In the genomic region with DNA sequence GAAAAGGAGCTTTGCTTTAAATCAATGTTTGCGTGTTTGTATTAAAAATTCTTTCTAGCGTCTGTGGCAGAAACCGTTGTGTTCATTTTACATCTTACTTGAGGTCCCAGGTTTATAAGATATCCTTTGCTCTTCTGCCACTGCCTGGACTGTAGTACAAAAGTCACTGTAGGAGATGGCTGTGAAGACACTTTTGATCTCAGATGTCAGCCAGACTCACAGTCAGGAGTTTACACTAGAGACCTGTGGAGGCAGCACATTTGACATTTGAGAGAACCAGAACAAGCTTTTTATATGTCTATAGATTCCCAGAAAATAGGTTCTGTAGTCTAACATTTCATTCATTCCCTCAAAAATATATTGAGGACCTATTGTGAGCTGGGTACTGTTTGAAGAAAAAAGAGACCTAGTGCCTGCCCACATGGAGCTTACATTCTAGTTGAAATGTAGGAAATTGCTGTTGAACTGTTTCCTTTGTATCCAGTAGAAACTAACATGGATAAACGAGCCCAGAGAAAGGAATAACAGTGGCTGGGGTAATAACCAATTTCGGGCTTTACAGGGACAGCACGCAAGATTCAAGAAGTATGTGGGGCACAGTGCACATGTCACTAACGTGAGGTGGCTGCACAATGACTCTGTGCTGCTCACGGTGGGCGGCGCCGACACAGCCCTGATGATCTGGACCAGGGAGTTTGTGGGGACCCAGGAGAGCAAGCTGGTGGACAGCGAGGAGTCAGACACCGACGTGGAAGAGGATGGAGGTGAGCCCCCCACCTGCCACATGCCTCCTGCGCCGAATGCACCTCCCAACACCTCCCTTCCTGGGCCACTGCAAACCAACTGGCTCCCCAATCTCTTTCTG, we compare ENCODE assay signal across 21 cellular contexts.
"Had no signal": no experiment of that assay in that cellular context is flagged by ENCODE, and none has a peak within 500 bp of the region (broad histone marks: within the 10 kb centered on the region; RNA-seq: fewer than 3 reads in every experiment).

No MANE protein-coding gene starts in this region.

- H2AFZ ChIP-seq: hepatocyte had no signal

- H3K4me1 ChIP-seq: foreskin keratinocyte, lower lobe of right lung, right atrium auricular region, transverse colon had no signal

- H3K4me2 ChIP-seq: hepatocyte had no signal

- H3K27ac ChIP-seq: coronary artery, foreskin keratinocyte, hepatocyte, left ventricle myocardium inferior, lower lobe of right lung, neutrophil, right atrium auricular region, thoracic aorta, transverse colon had no signal

- H3K36me3 ChIP-seq: left ventricle myocardium inferior, lower lobe of right lung, neutrophil, right atrium auricular region, thoracic aorta, transverse colon had no signal

- H3K4me3 ChIP-seq: coronary artery, hepatocyte, left ventricle myocardium inferior, lower lobe of right lung, right atrium auricular region, thoracic aorta, transverse colon had no signal

- ATAC-seq: left cardiac atrium; lower lobe of right lung; naive thymus-derived CD4-positive, alpha-beta T cell; stimulated activated memory B cell treated with anti-CD40 and anti-IgM and Interleukin-4, amounts not matched to agents 10 μg/mL and 1 μg/mL and 100 μg/mL, for 72 hours had no signal

- DNase-seq: central memory CD4-positive, alpha-beta T cell; effector CD4-positive, alpha-beta T cell; endodermal cell; head of caudate nucleus; kidney; left cardiac atrium; left ventricle myocardium inferior; lower lobe of right lung; mesendoderm; naive thymus-derived CD4-positive, alpha-beta T cell; nephron progenitor cell; stimulated activated CD4-positive, alpha-beta T cell treated with anti-CD3 and anti-CD28 coated beads, Interleukin-4, amount 100 ng/mL, for 1 hour; transverse colon had no signal

- H3K9me3 ChIP-seq: left ventricle myocardium inferior, lower lobe of right lung, neutrophil, right atrium auricular region, thoracic aorta, transverse colon had no signal

- H3K27me3 ChIP-seq: foreskin keratinocyte, hepatocyte, neutrophil, right atrium auricular region, transverse colon had no signal

- H3K79me2 ChIP-seq: hepatocyte had no signal

- FAIRE-seq: endothelial cell of umbilical vein, kidney had no signal
